In the genomic region with DNA sequence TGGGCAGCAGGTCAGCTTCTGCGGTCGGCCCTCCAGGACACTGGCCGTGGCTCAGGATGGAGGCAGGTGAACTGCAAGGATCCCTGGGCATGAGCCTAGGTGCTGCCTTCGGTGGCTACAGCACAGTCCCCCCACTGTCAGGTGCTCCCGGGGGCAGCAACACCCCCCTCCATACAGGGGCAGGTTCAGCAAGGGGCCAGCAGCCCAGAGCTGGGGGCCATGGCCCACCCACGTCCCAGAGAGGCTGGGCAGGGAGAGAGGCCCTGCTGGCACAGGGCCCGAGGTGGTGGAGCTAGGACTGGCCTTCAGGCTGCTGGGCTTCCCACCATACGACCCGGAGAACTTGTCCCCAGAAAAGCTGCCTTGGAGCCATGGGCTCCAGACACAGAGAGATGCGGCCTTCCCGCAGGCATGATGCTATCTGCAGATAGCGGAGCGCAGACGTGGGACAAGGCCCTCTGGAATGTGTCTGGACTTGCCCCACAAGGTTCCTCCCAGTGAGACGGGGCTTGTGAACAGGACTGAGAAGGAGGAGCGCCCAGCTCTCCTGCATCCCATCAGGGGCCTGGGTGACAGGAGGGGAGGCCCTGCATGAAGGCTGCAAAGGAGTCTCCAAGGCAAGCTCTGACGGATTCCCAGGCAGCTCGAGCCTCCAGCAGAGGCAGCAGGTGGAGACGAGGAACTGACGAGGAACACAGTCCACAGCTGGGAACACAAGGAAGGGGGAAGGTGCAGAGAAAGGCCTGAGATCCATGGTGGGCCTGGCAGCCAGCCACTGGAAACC, we compare ENCODE assay signal across 11 cellular contexts.
A peak's percentile ranks its signal among the peaks of the same experiment; 100 is the strongest.
DNase-seq lines count a peak whose midpoint lies in the region; ATAC-seq and TF ChIP-seq lines count a peak whose summit lies in the region.
"Had no signal": no experiment of that assay in that cellular context is flagged by ENCODE, and none has a peak within 500 bp of the region (broad histone marks: within the 10 kb centered on the region; RNA-seq: fewer than 3 reads in every experiment).

No MANE protein-coding gene starts in this region.

- no peaks in the 10 kb centered on the region for H3K27me3 Mint-ChIP-seq in activated T-cell treated with anti-CD3 and anti-CD28 coated beads, Interleukin-2, amount 50 U/mL, for 72 hours (ENCODE audit: low read depth)
- H3K27me3 Mint-ChIP-seq in activated T-cell treated with anti-CD3 and anti-CD28 coated beads, Interleukin-2, amount 50 U/mL, for 4 hours (ENCODE audit: low read depth), result no peaks in the 10 kb centered on the region
- no peaks in the 10 kb centered on the region for H3K27me3 Mint-ChIP-seq in type B pancreatic cell
- H3K27me3 Mint-ChIP-seq: activated CD4-positive, alpha-beta T cell treated with anti-CD3 and anti-CD28 coated beads, Interleukin-2, amount 10 ng/mL, durations not matched to agents 7 days and 5 days; dendritic cell treated with granulocyte-macrophage colony-stimulating factor and Interleukin-4, amounts not matched to agents 40 ng/mL and 50 ng/mL, for 4 days had no signal

- no peaks in the 10 kb centered on the region for H3K36me3 Mint-ChIP-seq in activated T-cell treated with anti-CD3 and anti-CD28 coated beads, Interleukin-2, amount 50 U/mL, for 72 hours (ENCODE audit: insufficient read depth in 2 of 2)
- no peaks in the 10 kb centered on the region for H3K36me3 Mint-ChIP-seq in activated T-cell treated with anti-CD3 and anti-CD28 coated beads, Interleukin-2, amount 50 U/mL, for 4 hours (ENCODE audit: insufficient read depth)
- no peaks in the 10 kb centered on the region for H3K36me3 Mint-ChIP-seq in type B pancreatic cell

- ATAC-seq in activated T-cell treated with anti-CD3 and anti-CD28 coated beads, Interleukin-2, amount 50 U/mL, for 72 hours (replicated peaks in 1 of 2), result no peak
- no peak for ATAC-seq in activated T-cell treated with anti-CD3 and anti-CD28 coated beads, Interleukin-2, amount 50 U/mL, for 4 hours
- ATAC-seq in GM18870 (IDR thresholded peaks at IDR 0.05; ENCODE audit: unreplicated experiment), result no peak

- H3K4me1 Mint-ChIP-seq in activated T-cell treated with anti-CD3 and anti-CD28 coated beads, Interleukin-2, amount 50 U/mL, for 72 hours (ENCODE audit: low read depth), result no peaks in the 10 kb centered on the region
- no peaks in the 10 kb centered on the region for H3K4me1 Mint-ChIP-seq in activated T-cell treated with anti-CD3 and anti-CD28 coated beads, Interleukin-2, amount 50 U/mL, for 4 hours (ENCODE audit: low read depth)
- H3K4me1 Mint-ChIP-seq in type B pancreatic cell (ENCODE audit: unreplicated experiment), result peaks cover 44% of the 10 kb centered on the region
- H3K4me1 Mint-ChIP-seq: activated CD4-positive, alpha-beta T cell treated with anti-CD3 and anti-CD28 coated beads, Interleukin-2, amount 10 ng/mL, durations not matched to agents 7 days and 5 days had no signal

- peak overlapping the region; percentile 57 for H3K27ac Mint-ChIP-seq in activated T-cell treated with anti-CD3 and anti-CD28 coated beads, Interleukin-2, amount 50 U/mL, for 72 hours
- H3K27ac Mint-ChIP-seq in type B pancreatic cell, result peak overlapping the region; percentile 97
- H3K27ac Mint-ChIP-seq: activated CD4-positive, alpha-beta T cell treated with anti-CD3 and anti-CD28 coated beads, Interleukin-2, amount 10 ng/mL, durations not matched to agents 7 days and 5 days; dendritic cell treated with granulocyte-macrophage colony-stimulating factor and Interleukin-4, amounts not matched to agents 40 ng/mL and 50 ng/mL, for 4 days had no signal

- H3K9me3 Mint-ChIP-seq in activated T-cell treated with anti-CD3 and anti-CD28 coated beads, Interleukin-2, amount 50 U/mL, for 72 hours, result no peaks in the 10 kb centered on the region
- no peaks in the 10 kb centered on the region for H3K9me3 Mint-ChIP-seq in activated T-cell treated with anti-CD3 and anti-CD28 coated beads, Interleukin-2, amount 50 U/mL, for 4 hours
- no peaks in the 10 kb centered on the region for H3K9me3 Mint-ChIP-seq in type B pancreatic cell
- H3K9me3 Mint-ChIP-seq: activated CD4-positive, alpha-beta T cell treated with anti-CD3 and anti-CD28 coated beads, Interleukin-2, amount 10 ng/mL, durations not matched to agents 7 days and 5 days; dendritic cell treated with granulocyte-macrophage colony-stimulating factor and Interleukin-4, amounts not matched to agents 40 ng/mL and 50 ng/mL, for 4 days had no signal

- no peak overlapping the region for H3K4me3 Mint-ChIP-seq in activated T-cell treated with anti-CD3 and anti-CD28 coated beads, Interleukin-2, amount 50 U/mL, for 72 hours
- no peak overlapping the region for H3K4me3 Mint-ChIP-seq in activated T-cell treated with anti-CD3 and anti-CD28 coated beads, Interleukin-2, amount 50 U/mL, for 4 hours
- peak overlapping the region; percentile 74 for H3K4me3 Mint-ChIP-seq in type B pancreatic cell
- H3K4me3 Mint-ChIP-seq: activated CD4-positive, alpha-beta T cell treated with anti-CD3 and anti-CD28 coated beads, Interleukin-2, amount 10 ng/mL, durations not matched to agents 7 days and 5 days; dendritic cell treated with granulocyte-macrophage colony-stimulating factor and Interleukin-4, amounts not matched to agents 40 ng/mL and 50 ng/mL, for 4 days had no signal

- DNase-seq in activated T-cell treated with anti-CD3 and anti-CD28 coated beads, Interleukin-2, amount 50 U/mL, for 72 hours, result no peak
- DNase-seq in activated T-cell treated with anti-CD3 and anti-CD28 coated beads, Interleukin-2, amount 50 U/mL, for 4 hours, result no peak
- DNase-seq in amniotic epithelial cell (ENCODE audit: low read depth) (peak; percentile 84), iris pigment epithelial cell (ENCODE audit: low read depth) (peak; percentile 47), type B pancreatic cell (ENCODE audit: extremely low spot score, unreplicated experiment) (no peak), NCI-H226 (no peak), ecto neural progenitor cell (ENCODE audit: low spot score) (no peak)
- DNase-seq: activated CD4-positive, alpha-beta T cell treated with anti-CD3 and anti-CD28 coated beads, Interleukin-2, amount 10 ng/mL, durations not matched to agents 7 days and 5 days; lower lobe of right lung had no signal

- TF ChIP-seq CTCF in type B pancreatic cell (conservative IDR thresholded peaks at IDR 0.05), result no peak

Comparison
In these comparisons a context has a peak if more than half of its experiments do, and no peak if none do; other contexts are left out.
1. DNase-seq: peak in amniotic epithelial cell (single experiment) and iris pigment epithelial cell (single experiment); none in activated T-cell treated with anti-CD3 and anti-CD28 coated beads, Interleukin-2, amount 50 U/mL, for 72 hours (0 of 2), activated T-cell treated with anti-CD3 and anti-CD28 coated beads, Interleukin-2, amount 50 U/mL, for 4 hours (single experiment), type B pancreatic cell (single experiment), NCI-H226 (single experiment) and ecto neural progenitor cell (single experiment).